Comparison of ENCODE assay signal across 1 cellular context in genomic region chr15:52111517-52112202, GRCh38.
TF ChIP-seq lines count a peak whose summit lies in the region.

No MANE protein-coding gene starts in this region.

TF ChIP-seq in WTC11, 78 proteins besides CTCF, POLR2A, EP300 and RAD21 (continued from another document):
- TF ChIP-seq HMGXB4 (CRISPR knock-in tag; IDR thresholded peaks at IDR 0.05) (no peak), PREB (CRISPR knock-in tag; IDR thresholded peaks at IDR 0.05; ENCODE audit: borderline replicate concordance) (no peak)
